ENCODE assay signal across 9 cellular contexts in genomic region chr9:94868462-94868861, GRCh38.
DNase-seq lines count a peak whose midpoint lies in the region; ATAC-seq and TF ChIP-seq lines count a peak whose summit lies in the region.
"Had no signal": no experiment of that assay in that cellular context is flagged by ENCODE, and none has a peak within 500 bp of the region (broad histone marks: within the 10 kb centered on the region; RNA-seq: fewer than 3 reads in every experiment).

No MANE protein-coding gene starts in this region.

- H3K9me3 Mint-ChIP-seq in osteocyte (ENCODE audit: unreplicated experiment) = no peaks in the 10 kb centered on the region

- intact Hi-C loops in cardiac septum (cut with DNase I) (loop anchor here (10.0 kb wide), 1 partner anchor 256 kb away; no protein-coding TSS in a partner anchor), esophagus squamous epithelium (cut with DNase I) (no loop called here)

- DNase-seq in right atrium auricular region (ENCODE audit: low spot score) (no peak), cardiac septum (ENCODE audit: low spot score) (no peak), esophagus squamous epithelium (lab: John Stamatoyannopoulos, UW) (no peak), osteocyte (ENCODE audit: extremely low spot score, unreplicated experiment) (no peak), superior temporal gyrus (ENCODE audit: extremely low spot score) (no peak), Karpas-422 (no peak)
- DNase-seq in central memory CD4-positive, alpha-beta T cell = no peak
- DNase-seq: NCI-H187 had no signal

- TF ChIP-seq CTCF in right atrium auricular region (IDR thresholded peaks at IDR 0.05) (no peak), esophagus squamous epithelium (IDR thresholded peaks at IDR 0.05) (no peak), osteocyte (IDR thresholded peaks at IDR 0.05) (no peak)

- no peaks in the 10 kb centered on the region for H3K9me2 ChIP-seq in Karpas-422 (replicated peaks; ENCODE audit: insufficient read depth, low read length)

- H3K4me3 Mint-ChIP-seq in osteocyte (ENCODE audit: unreplicated experiment) = no peak overlapping the region

- H3K9me3 ChIP-seq in right atrium auricular region (no peaks in the 10 kb centered on the region), esophagus squamous epithelium (no peaks in the 10 kb centered on the region), Karpas-422 (ENCODE audit: low read length) (no peaks in the 10 kb centered on the region)

- H3K27me3 ChIP-seq in right atrium auricular region (no peaks in the 10 kb centered on the region), esophagus squamous epithelium (no peaks in the 10 kb centered on the region), Karpas-422 (ENCODE audit: low read length) (no peaks in the 10 kb centered on the region)

- H3K4me1 ChIP-seq in right atrium auricular region = peaks cover 0 to 89% of the 10 kb centered on the region in 2 donors
- H3K4me1 ChIP-seq in esophagus squamous epithelium = peaks cover 20 to 88% (median 29%) of the 10 kb centered on the region in 3 donors
- peaks cover 6% of the 10 kb centered on the region for H3K4me1 ChIP-seq in Karpas-422 (ENCODE audit: low read length)

- no peak overlapping the region for H3K4me2 ChIP-seq in Karpas-422 (ENCODE audit: low read depth, low read length, poor library complexity, severe bottlenecking)

- peaks cover 15% of the 10 kb centered on the region for H4K20me1 ChIP-seq in Karpas-422 (ENCODE audit: insufficient read depth, low read depth, low read length)

- no peak overlapping the region for H2AFZ ChIP-seq in Karpas-422 (ENCODE audit: low read length)

- ATAC-seq in GM19035 (IDR thresholded peaks at IDR 0.05; ENCODE audit: unreplicated experiment) = no peak

- H3K9ac ChIP-seq in Karpas-422 (ENCODE audit: low read length) = no peak overlapping the region

- peaks cover 90% of the 10 kb centered on the region for H3K4me1 Mint-ChIP-seq in osteocyte (ENCODE audit: unreplicated experiment)

- H3K27ac ChIP-seq in right atrium auricular region (peak overlapping the region; percentile 79 to 86), esophagus squamous epithelium (peak overlapping the region; percentile 70 to 92 (median 86)), Karpas-422 (ENCODE audit: low read length) (no peak overlapping the region)

- H3K27me3 Mint-ChIP-seq in osteocyte (ENCODE audit: unreplicated experiment) = no peaks in the 10 kb centered on the region

- peaks cover 2% of the 10 kb centered on the region for H3K36me3 Mint-ChIP-seq in osteocyte (ENCODE audit: unreplicated experiment)

- peak overlapping the region; percentile 95 for H3K27ac Mint-ChIP-seq in osteocyte (ENCODE audit: unreplicated experiment)

- H3K36me3 ChIP-seq in right atrium auricular region (no peaks in the 10 kb centered on the region), esophagus squamous epithelium (no peaks in the 10 kb centered on the region), Karpas-422 (ENCODE audit: insufficient read depth, low read length) (no peaks in the 10 kb centered on the region)

- no peaks in the 10 kb centered on the region for H3K79me2 ChIP-seq in Karpas-422 (ENCODE audit: low read length)

- no peak overlapping the region for H3K4me3 ChIP-seq in right atrium auricular region
- no peak overlapping the region for H3K4me3 ChIP-seq in esophagus squamous epithelium
- no peak overlapping the region for H3K4me3 ChIP-seq in Karpas-422 (ENCODE audit: low read length)

- WGBS in esophagus squamous epithelium, 2 donors = 91 to 98% methylated on average over 2 of the region's 2 CpGs

- no peak for TF ChIP-seq POLR2A in esophagus squamous epithelium (IDR thresholded peaks at IDR 0.05)
